30 cellular contexts compared by ENCODE assay signal in genomic region chr17:60646701-60647100, GRCh38.
"Had no signal": no experiment of that assay in that cellular context is flagged by ENCODE, and none has a peak within 500 bp of the region (broad histone marks: within the 10 kb centered on the region; RNA-seq: fewer than 3 reads in every experiment).

No MANE protein-coding gene starts in this region.

- H3K27ac ChIP-seq: colonic mucosa, hepatocyte, pancreas, right atrium auricular region, VCaP had no signal

- H3K4me3 ChIP-seq: colonic mucosa, gastrocnemius medialis, hepatocyte, left ventricle myocardium inferior, lung, mucosa of descending colon, pancreas, right atrium auricular region, smooth muscle cell, tibial nerve had no signal

- FAIRE-seq: TTC549 had no signal

- H3K36me3 ChIP-seq: colonic mucosa had no signal

- H3K9me3 ChIP-seq: colonic mucosa, gastrocnemius medialis, left ventricle myocardium inferior, mucosa of descending colon, pancreas, right atrium auricular region, tibial nerve had no signal

- DNase-seq: activated CD4-positive, alpha-beta memory T cell treated with anti-CD3 and anti-CD28 coated beads for 36 hours; activated CD4-positive, alpha-beta T cell treated with anti-CD3 and anti-CD28 coated beads for 48 hours; activated CD8-positive, alpha-beta memory T cell treated with anti-CD3 and anti-CD28 coated beads, Interleukin-2, amount 50 U/mL, for 48 hours; activated T-cell treated with anti-CD3 and anti-CD28 coated beads, Interleukin-2, amount 50 U/mL, for 4 hours; cerebellar nuclear complex; colonic mucosa; effector memory CD4-positive, alpha-beta T cell; gastrocnemius medialis; islet precursor cell; left ventricle myocardium inferior; mesendoderm; mucosa of descending colon; pancreas; stimulated activated CD4-positive, alpha-beta T cell treated with anti-CD3 and anti-CD28 coated beads, Interleukin-1b, Interleukin-23, amount 100 ng/mL, for 48 hours; stimulated activated CD4-positive, alpha-beta T cell treated with anti-CD3 and anti-CD28 coated beads, Interleukin-4, amount 100 ng/mL, for 4 hours; stimulated activated CD8-positive, alpha-beta memory T cell treated with anti-CD3 and anti-CD28 coated beads, Interleukin-4, amount 100 ng/mL, for 48 hours; stimulated activated naive CD8-positive, alpha-beta T cell treated with anti-CD3 and anti-CD28 coated beads, Interleukin-15, amount 100 ng/mL, for 72 hours; substantia nigra; T-helper 9 cell had no signal

- H3K9me3 Mint-ChIP-seq: activated CD4-positive, alpha-beta memory T cell treated with anti-CD3 and anti-CD28 coated beads for 36 hours; activated T-cell treated with anti-CD3 and anti-CD28 coated beads, Interleukin-2, amount 50 U/mL, for 4 hours; activated T-helper 2 cell treated with anti-CD3 and anti-CD28 coated beads, Interferon-gamma antibody, Interleukin-2, Interleukin-4, amounts not matched to agents 10 μg/mL and 5 μg/mL and 100 μg/mL, durations not matched to agents 14 hours and 24 hours and 36 hours; natural killer cell treated with Interleukin-12 subunit alpha and Interleukin-12 subunit beta and Interleukin-15 and Interleukin-18, amount 100 ng/mL, for 72 hours; stimulated activated memory B cell treated with anti-CD40 and anti-IgM and Interleukin-4, amounts not matched to agents 10 μg/mL and 1 μg/mL and 100 μg/mL, for 72 hours; stimulated activated naive CD8-positive, alpha-beta T cell treated with anti-CD3 and anti-CD28 coated beads, Interleukin-15, amount 100 ng/mL, for 72 hours had no signal

- H3K4me3 Mint-ChIP-seq: activated CD4-positive, alpha-beta memory T cell treated with anti-CD3 and anti-CD28 coated beads for 36 hours; activated naive CD8-positive, alpha-beta T cell; activated T-cell treated with anti-CD3 and anti-CD28 coated beads, Interleukin-2, amount 50 U/mL, for 4 hours; natural killer cell treated with Interleukin-12 subunit alpha and Interleukin-12 subunit beta and Interleukin-15 and Interleukin-18, amount 100 ng/mL, for 72 hours; stimulated activated memory B cell treated with anti-CD40 and anti-IgM and Interleukin-4, amounts not matched to agents 10 μg/mL and 1 μg/mL and 100 μg/mL, for 72 hours; stimulated activated naive CD8-positive, alpha-beta T cell treated with anti-CD3 and anti-CD28 coated beads, Interleukin-15, amount 100 ng/mL, for 72 hours had no signal

- H3K27me3 Mint-ChIP-seq: activated CD4-positive, alpha-beta memory T cell treated with anti-CD3 and anti-CD28 coated beads for 36 hours; activated naive CD8-positive, alpha-beta T cell; natural killer cell treated with Interleukin-12 subunit alpha and Interleukin-12 subunit beta and Interleukin-15 and Interleukin-18, amount 100 ng/mL, for 72 hours; stimulated activated memory B cell treated with anti-CD40 and anti-IgM and Interleukin-4, amounts not matched to agents 10 μg/mL and 1 μg/mL and 100 μg/mL, for 72 hours; stimulated activated naive CD8-positive, alpha-beta T cell treated with anti-CD3 and anti-CD28 coated beads, Interleukin-15, amount 100 ng/mL, for 72 hours had no signal

- H3K27me3 ChIP-seq: colonic mucosa, gastrocnemius medialis, hepatocyte, pancreas, right atrium auricular region, tibial nerve had no signal

- H3K4me1 ChIP-seq: colonic mucosa, pancreas, right atrium auricular region had no signal

- H3K27ac Mint-ChIP-seq: activated CD4-positive, alpha-beta memory T cell treated with anti-CD3 and anti-CD28 coated beads for 36 hours; activated naive CD8-positive, alpha-beta T cell; activated T-helper 2 cell treated with anti-CD3 and anti-CD28 coated beads, Interferon-gamma antibody, Interleukin-2, Interleukin-4, amounts not matched to agents 10 μg/mL and 5 μg/mL and 100 μg/mL, durations not matched to agents 14 hours and 24 hours and 36 hours; natural killer cell treated with Interleukin-12 subunit alpha and Interleukin-12 subunit beta and Interleukin-15 and Interleukin-18, amount 100 ng/mL, for 72 hours; stimulated activated memory B cell treated with anti-CD40 and anti-IgM and Interleukin-4, amounts not matched to agents 10 μg/mL and 1 μg/mL and 100 μg/mL, for 72 hours; stimulated activated naive CD8-positive, alpha-beta T cell treated with anti-CD3 and anti-CD28 coated beads, Interleukin-15, amount 100 ng/mL, for 72 hours had no signal

- H3K4me2 ChIP-seq: hepatocyte, smooth muscle cell had no signal

- ATAC-seq: activated T-cell treated with anti-CD3 and anti-CD28 coated beads, Interleukin-2, amount 50 U/mL, for 4 hours; gastrocnemius medialis; mucosa of descending colon; natural killer cell treated with Interleukin-12 subunit alpha and Interleukin-12 subunit beta and Interleukin-15 and Interleukin-18, amount 100 ng/mL, for 72 hours; pancreas; stimulated activated memory B cell treated with anti-CD40 and anti-IgM and Interleukin-4, amounts not matched to agents 10 μg/mL and 1 μg/mL and 100 μg/mL, for 72 hours; stimulated activated naive CD8-positive, alpha-beta T cell treated with anti-CD3 and anti-CD28 coated beads, Interleukin-15, amount 100 ng/mL, for 72 hours had no signal
